In the genomic region with DNA sequence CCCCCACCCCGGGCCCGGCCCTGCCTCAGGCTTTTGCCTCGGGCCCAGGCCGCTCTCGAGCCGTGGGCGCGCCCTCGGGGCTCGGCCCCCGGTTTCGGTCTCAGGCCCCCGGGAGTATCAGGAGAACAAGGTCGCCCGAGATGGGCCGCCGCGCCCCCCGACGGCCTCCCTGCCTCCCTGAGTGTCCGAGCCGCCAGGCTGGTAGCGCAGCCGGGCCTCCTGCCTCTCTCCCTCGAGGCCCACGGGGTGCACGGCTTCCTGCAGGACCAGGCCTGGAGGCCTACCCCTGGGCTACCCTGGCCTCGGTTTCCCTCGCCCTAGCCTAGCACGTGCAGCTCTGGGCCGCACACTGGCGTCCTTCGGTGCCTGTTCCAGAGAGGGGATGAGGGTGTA, we compare ENCODE assay signal across 26 cellular contexts. TPM values are rescaled to one million over a fixed set of nuclear protein-coding genes. Genes with fewer than 3 reads are reported as not detected.
"Had no signal": no experiment of that assay in that cellular context is flagged by ENCODE, and none has a peak within 500 bp of the region (broad histone marks: within the 10 kb centered on the region; RNA-seq: fewer than 3 reads in every experiment).

No MANE protein-coding gene starts in this region.

- DNase-seq: activated CD4-positive, alpha-beta memory T cell treated with anti-CD3 and anti-CD28 coated beads, Interleukin-2, amount 10 ng/mL, durations not matched to agents 7 days and 5 days; activated CD4-positive, alpha-beta T cell treated with anti-CD3 and anti-CD28 coated beads for 48 hours; activated CD4-positive, CD25-positive, alpha-beta regulatory T cell; activated CD8-positive, alpha-beta memory T cell treated with anti-CD3 and anti-CD28 coated beads, Interleukin-2, amount 10 ng/mL, durations not matched to agents 7 days and 5 days; activated naive CD4-positive, alpha-beta T cell; activated naive CD8-positive, alpha-beta T cell treated with anti-CD3 and anti-CD28 coated beads for 36 hours; amniotic stem cell; dermis blood vessel endothelial cell; effector memory CD8-positive, alpha-beta T cell; foreskin fibroblast; hypothalamus; kidney; left ventricle myocardium inferior; naive thymus-derived CD4-positive, alpha-beta T cell; right lobe of liver; stimulated activated CD4-positive, alpha-beta T cell treated with anti-CD3 and anti-CD28 coated beads, Interleukin-4, amount 100 ng/mL, for 24 hours; stomach had no signal

- H3K4me1 Mint-ChIP-seq: activated CD4-positive, alpha-beta memory T cell treated with anti-CD3 and anti-CD28 coated beads, Interleukin-2, amount 10 ng/mL, durations not matched to agents 7 days and 5 days; activated CD8-positive, alpha-beta memory T cell treated with anti-CD3 and anti-CD28 coated beads, Interleukin-2, amount 10 ng/mL, durations not matched to agents 7 days and 5 days; activated T-helper 17 cell treated with anti-CD3 and anti-CD28 coated beads, Interleukin-2, amount 50 U/mL, for 72 hours had no signal

- H3K27ac Mint-ChIP-seq: activated CD4-positive, alpha-beta memory T cell treated with anti-CD3 and anti-CD28 coated beads, Interleukin-2, amount 10 ng/mL, durations not matched to agents 7 days and 5 days; activated CD8-positive, alpha-beta memory T cell treated with anti-CD3 and anti-CD28 coated beads, Interleukin-2, amount 10 ng/mL, durations not matched to agents 7 days and 5 days; activated naive CD8-positive, alpha-beta T cell treated with anti-CD3 and anti-CD28 coated beads for 36 hours; activated T-helper 17 cell treated with anti-CD3 and anti-CD28 coated beads, Interleukin-2, amount 50 U/mL, for 72 hours; effector memory CD8-positive, alpha-beta T cell; naive thymus-derived CD4-positive, alpha-beta T cell; stimulated activated effector memory CD8-positive, alpha-beta T cell treated with anti-CD3 and anti-CD28 coated beads, Interleukin-12 subunit alpha, Interleukin-12 subunit beta, amount 100 ng/mL, for 72 hours; T-helper 2 cell treated with Interferon-gamma antibody and Interleukin-4, amounts not matched to agents 5 μg/mL and 100 μg/mL, for 36 hours; type B pancreatic cell had no signal

- H3K4me3 ChIP-seq: left ventricle myocardium inferior, pancreas, right lobe of liver, smooth muscle cell, stomach had no signal

- H3K36me3 ChIP-seq: left ventricle myocardium inferior, pancreas, right lobe of liver, stomach had no signal

- H3K4me3 Mint-ChIP-seq: activated CD4-positive, alpha-beta memory T cell treated with anti-CD3 and anti-CD28 coated beads, Interleukin-2, amount 10 ng/mL, durations not matched to agents 7 days and 5 days; activated CD8-positive, alpha-beta memory T cell treated with anti-CD3 and anti-CD28 coated beads, Interleukin-2, amount 10 ng/mL, durations not matched to agents 7 days and 5 days; activated naive CD8-positive, alpha-beta T cell treated with anti-CD3 and anti-CD28 coated beads for 36 hours; activated T-helper 17 cell treated with anti-CD3 and anti-CD28 coated beads, Interleukin-2, amount 50 U/mL, for 72 hours; effector memory CD8-positive, alpha-beta T cell; naive thymus-derived CD4-positive, alpha-beta T cell; stimulated activated effector memory CD8-positive, alpha-beta T cell treated with anti-CD3 and anti-CD28 coated beads, Interleukin-12 subunit alpha, Interleukin-12 subunit beta, amount 100 ng/mL, for 72 hours; T-helper 2 cell treated with Interferon-gamma antibody and Interleukin-4, amounts not matched to agents 5 μg/mL and 100 μg/mL, for 36 hours; type B pancreatic cell had no signal

- H3K9me3 ChIP-seq: left ventricle myocardium inferior, pancreas, right lobe of liver, stomach had no signal

- H3K36me3 Mint-ChIP-seq: activated CD8-positive, alpha-beta memory T cell treated with anti-CD3 and anti-CD28 coated beads, Interleukin-2, amount 10 ng/mL, durations not matched to agents 7 days and 5 days; activated naive CD8-positive, alpha-beta T cell treated with anti-CD3 and anti-CD28 coated beads for 36 hours; naive thymus-derived CD4-positive, alpha-beta T cell; stimulated activated effector memory CD8-positive, alpha-beta T cell treated with anti-CD3 and anti-CD28 coated beads, Interleukin-12 subunit alpha, Interleukin-12 subunit beta, amount 100 ng/mL, for 72 hours; type B pancreatic cell had no signal

- H3K4me2 ChIP-seq: smooth muscle cell had no signal

- H3K27ac ChIP-seq: epithelial cell of prostate, left ventricle myocardium inferior, pancreas, right lobe of liver, stomach had no signal

- H3K9me3 Mint-ChIP-seq: activated CD4-positive, alpha-beta memory T cell treated with anti-CD3 and anti-CD28 coated beads, Interleukin-2, amount 10 ng/mL, durations not matched to agents 7 days and 5 days; activated naive CD8-positive, alpha-beta T cell treated with anti-CD3 and anti-CD28 coated beads for 36 hours; activated T-helper 17 cell treated with anti-CD3 and anti-CD28 coated beads, Interleukin-2, amount 50 U/mL, for 72 hours; effector memory CD8-positive, alpha-beta T cell; stimulated activated effector memory CD8-positive, alpha-beta T cell treated with anti-CD3 and anti-CD28 coated beads, Interleukin-12 subunit alpha, Interleukin-12 subunit beta, amount 100 ng/mL, for 72 hours; T-helper 2 cell treated with Interferon-gamma antibody and Interleukin-4, amounts not matched to agents 5 μg/mL and 100 μg/mL, for 36 hours; type B pancreatic cell had no signal

RNA-seq across cellular contexts. Expression of a gene that starts 8.4 kb away (rescaled TPM):
- total RNA-seq: activated CD4-positive, alpha-beta memory T cell treated with anti-CD3 and anti-CD28 coated beads, Interleukin-2, amount 10 ng/mL, durations not matched to agents 7 days and 5 days; activated CD8-positive, alpha-beta memory T cell treated with anti-CD3 and anti-CD28 coated beads, Interleukin-2, amount 10 ng/mL, durations not matched to agents 7 days and 5 days; activated naive CD8-positive, alpha-beta T cell treated with anti-CD3 and anti-CD28 coated beads for 36 hours; activated T-helper 17 cell treated with anti-CD3 and anti-CD28 coated beads, Interleukin-2, amount 50 U/mL, for 72 hours; kidney; left ventricle myocardium inferior; mucosa of gallbladder; naive thymus-derived CD4-positive, alpha-beta T cell; pancreas; right lobe of liver; smooth muscle cell; temporal lobe had no signal
- polyA plus RNA-seq: naive thymus-derived CD4-positive, alpha-beta T cell; pancreas; smooth muscle cell; stomach had no signal
